ENCODE assay signal across 1 cellular context in the genomic region with DNA sequence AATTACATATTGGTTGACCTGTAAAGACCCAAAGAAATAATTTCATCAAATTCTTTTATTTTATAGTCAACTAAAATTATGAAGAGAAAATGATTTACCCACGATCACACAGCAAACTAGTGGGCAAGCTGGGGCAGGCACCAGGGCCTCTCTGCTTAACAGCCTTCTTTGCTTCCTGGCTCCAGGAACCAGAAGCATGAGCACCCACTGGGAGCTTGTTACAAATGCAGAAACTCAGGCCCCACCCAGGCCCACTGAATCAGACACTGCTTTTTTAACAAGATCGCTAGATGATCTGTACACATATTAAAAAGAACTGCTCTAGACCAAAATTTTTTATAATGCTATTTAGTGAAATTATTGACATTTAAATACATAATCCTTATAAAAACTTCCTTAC.
TF ChIP-seq lines count a peak whose summit lies in the region.

No MANE protein-coding gene starts in this region.

TF ChIP-seq in H1, 55 proteins besides CTCF, POLR2A, EP300 and RAD21 (continued from another document):
- TF ChIP-seq, protein P1, sequence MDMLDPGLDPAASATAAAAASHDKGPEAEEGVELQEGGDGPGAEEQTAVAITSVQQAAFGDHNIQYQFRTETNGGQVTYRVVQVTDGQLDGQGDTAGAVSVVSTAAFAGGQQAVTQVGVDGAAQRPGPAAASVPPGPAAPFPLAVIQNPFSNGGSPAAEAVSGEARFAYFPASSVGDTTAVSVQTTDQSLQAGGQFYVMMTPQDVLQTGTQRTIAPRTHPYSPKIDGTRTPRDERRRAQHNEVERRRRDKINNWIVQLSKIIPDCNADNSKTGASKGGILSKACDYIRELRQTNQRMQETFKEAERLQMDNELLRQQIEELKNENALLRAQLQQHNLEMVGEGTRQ (IDR thresholded peaks at IDR 0.05; ENCODE audit: low read length) = no peak
- no peak for TF ChIP-seq NRF1 (IDR thresholded peaks at IDR 0.05; ENCODE audit: low read depth, low read length)
